Comparison of ENCODE assay signal across 17 cellular contexts in the genomic region with DNA sequence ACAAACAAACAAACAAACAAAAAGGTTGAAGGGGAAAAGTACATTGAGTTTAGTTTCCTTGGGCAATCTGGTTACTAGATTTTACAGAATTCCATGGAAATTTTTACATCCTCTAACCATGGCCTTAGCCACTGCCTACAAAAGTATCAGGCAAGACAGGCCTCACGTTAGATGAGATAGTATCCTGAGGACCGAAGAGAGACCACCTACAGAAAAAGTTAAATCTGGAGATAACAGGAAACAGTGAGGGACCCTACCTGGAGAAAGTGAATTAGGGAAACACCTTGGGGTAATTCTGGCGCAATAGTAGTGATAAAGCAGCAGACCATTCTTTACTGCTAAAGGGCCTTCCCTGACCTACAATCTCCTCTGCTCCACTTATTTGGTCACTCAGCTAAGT.
"Had no signal": no experiment of that assay in that cellular context is flagged by ENCODE, and none has a peak within 500 bp of the region (broad histone marks: within the 10 kb centered on the region; RNA-seq: fewer than 3 reads in every experiment).

No MANE protein-coding gene starts in this region.

- H3K27ac ChIP-seq: ascending aorta, breast epithelium, coronary artery, gastrocnemius medialis, ovary, right lobe of liver, suprapubic skin had no signal

- H3K4me3 ChIP-seq: ascending aorta, breast epithelium, coronary artery, gastrocnemius medialis, mucosa of descending colon, ovary, right lobe of liver, suprapubic skin had no signal

- H3K27me3 Mint-ChIP-seq: activated CD8-positive, alpha-beta memory T cell treated with anti-CD3 and anti-CD28 coated beads, Interleukin-2, amount 10 ng/mL, durations not matched to agents 7 days and 5 days; naive B cell; stimulated activated naive CD8-positive, alpha-beta T cell treated with anti-CD3 and anti-CD28 coated beads, Interleukin-15, amount 100 ng/mL, for 72 hours had no signal

- H3K4me1 ChIP-seq: ascending aorta, breast epithelium, gastrocnemius medialis, right lobe of liver, suprapubic skin had no signal

- H3K9me3 Mint-ChIP-seq: naive B cell; stimulated activated naive CD8-positive, alpha-beta T cell treated with anti-CD3 and anti-CD28 coated beads, Interleukin-15, amount 100 ng/mL, for 72 hours had no signal

- H3K27ac Mint-ChIP-seq: activated CD8-positive, alpha-beta memory T cell treated with anti-CD3 and anti-CD28 coated beads, Interleukin-2, amount 10 ng/mL, durations not matched to agents 7 days and 5 days had no signal

- DNase-seq: activated CD4-positive, alpha-beta T cell treated with anti-CD3 and anti-CD28 coated beads for 1 hour; activated CD8-positive, alpha-beta memory T cell treated with anti-CD3 and anti-CD28 coated beads, Interleukin-2, amount 10 ng/mL, durations not matched to agents 7 days and 5 days; gastrocnemius medialis; left ventricle myocardium superior; mucosa of descending colon; naive B cell; ovary; right lobe of liver; small intestine; stimulated activated CD4-positive, alpha-beta T cell treated with anti-CD3 and anti-CD28 coated beads, Interleukin-15, amount 100 ng/mL, for 24 hours; stimulated activated CD4-positive, alpha-beta T cell treated with anti-CD3 and anti-CD28 coated beads, Interleukin-2, amount 100 ng/mL, for 48 hours; stimulated activated naive CD8-positive, alpha-beta T cell treated with anti-CD3 and anti-CD28 coated beads, Interleukin-15, amount 100 ng/mL, for 72 hours; trophoblast cell had no signal

- H3K9me3 ChIP-seq: ascending aorta, breast epithelium, gastrocnemius medialis, mucosa of descending colon, ovary, right lobe of liver, suprapubic skin had no signal

- ATAC-seq: activated CD8-positive, alpha-beta memory T cell treated with anti-CD3 and anti-CD28 coated beads, Interleukin-2, amount 10 ng/mL, durations not matched to agents 7 days and 5 days; gastrocnemius medialis; left ventricle myocardium superior; mucosa of descending colon; right lobe of liver had no signal

- H3K36me3 ChIP-seq: breast epithelium, ovary had no signal

- H3K4me3 Mint-ChIP-seq: activated CD8-positive, alpha-beta memory T cell treated with anti-CD3 and anti-CD28 coated beads, Interleukin-2, amount 10 ng/mL, durations not matched to agents 7 days and 5 days; naive B cell had no signal

- H3K27me3 ChIP-seq: ascending aorta, breast epithelium, gastrocnemius medialis, ovary, right lobe of liver, suprapubic skin had no signal
